32 cellular contexts compared by ENCODE assay signal in genomic region chr5:92484484-92484883, GRCh38.
"Had no signal": no experiment of that assay in that cellular context is flagged by ENCODE, and none has a peak within 500 bp of the region (broad histone marks: within the 10 kb centered on the region; RNA-seq: fewer than 3 reads in every experiment).

No MANE protein-coding gene starts in this region.

- ATAC-seq: activated CD8-positive, alpha-beta T cell treated with anti-CD3 and anti-CD28 coated beads for 36 hours; activated naive CD4-positive, alpha-beta T cell treated with anti-CD3 and anti-CD28 coated beads, Interleukin-2, amount 50 U/mL, for 72 hours; activated T-cell treated with anti-CD3 and anti-CD28 coated beads, Interleukin-2, amount 50 U/mL, for 4 hours; activated T-cell treated with anti-CD3 and anti-CD28 coated beads, Interleukin-2, amount 50 U/mL, for 72 hours; body of pancreas had no signal

- H3K9me3 ChIP-seq: adrenal gland, body of pancreas, breast epithelium had no signal

- FAIRE-seq: astrocyte, TTC549 had no signal

- H3K27ac ChIP-seq: adrenal gland, body of pancreas, brain microvascular endothelial cell, breast epithelium, VCaP had no signal

- DNase-seq: activated B cell treated with CpG ODN at 0.5 μM for 24 hours; activated CD4-positive, alpha-beta memory T cell treated with anti-CD3 and anti-CD28 coated beads for 36 hours; activated CD4-positive, alpha-beta T cell treated with anti-CD3 and anti-CD28 coated beads for 4 hours; activated CD4-positive, alpha-beta T cell treated with anti-CD3 and anti-CD28 coated beads, Interleukin-2, amount 10 ng/mL, durations not matched to agents 24 days and 14 days; activated CD4-positive, alpha-beta T cell treated with anti-CD3 and anti-CD28 coated beads, Interleukin-2, amount 50 U/mL, for 1 hour; activated CD4-positive, alpha-beta T cell treated with anti-CD3 and anti-CD28 coated beads, Interleukin-2, amount 50 U/mL, for 4 hours; activated CD4-positive, CD25-positive, alpha-beta regulatory T cell treated with anti-CD3 and anti-CD28 coated beads, Interleukin-2, amount 50 U/mL, for 72 hours; activated CD8-positive, alpha-beta memory T cell treated with anti-CD3 and anti-CD28 coated beads, Interleukin-2, amount 50 U/mL, for 4 hours; activated CD8-positive, alpha-beta T cell treated with anti-CD3 and anti-CD28 coated beads for 36 hours; activated effector memory CD4-positive, alpha-beta T cell treated with Interleukin-2 at 50 U/mL for 16 hours; activated gamma-delta T cell; activated naive CD4-positive, alpha-beta T cell treated with anti-CD3 and anti-CD28 coated beads, Interleukin-2, amount 10 ng/mL, durations not matched to agents 7 days and 5 days; activated naive CD4-positive, alpha-beta T cell treated with Interleukin-2 at 50 U/mL for 16 hours; activated naive CD8-positive, alpha-beta T cell treated with anti-CD3 and anti-CD28 coated beads for 36 hours; activated T-cell treated with anti-CD3 and anti-CD28 coated beads for 4 hours; activated T-cell treated with anti-CD3 and anti-CD28 coated beads, Interleukin-2, amount 50 U/mL, for 1 hour; activated T-cell treated with anti-CD3 and anti-CD28 coated beads, Interleukin-2, amount 50 U/mL, for 4 hours; activated T-cell treated with anti-CD3 and anti-CD28 coated beads, Interleukin-2, amount 50 U/mL, for 72 hours; adrenal gland; amniotic stem cell; aorta; body of pancreas; brain microvascular endothelial cell; cerebellar nuclear complex; T-helper 1 cell; T-helper 2 cell; T-helper 9 cell had no signal

- H3K36me3 ChIP-seq: adrenal gland, brain microvascular endothelial cell, breast epithelium had no signal

- H3K4me3 ChIP-seq: adrenal gland, body of pancreas, breast epithelium had no signal

- H3K4me1 ChIP-seq: adrenal gland, body of pancreas, breast epithelium had no signal
